In the genomic region with DNA sequence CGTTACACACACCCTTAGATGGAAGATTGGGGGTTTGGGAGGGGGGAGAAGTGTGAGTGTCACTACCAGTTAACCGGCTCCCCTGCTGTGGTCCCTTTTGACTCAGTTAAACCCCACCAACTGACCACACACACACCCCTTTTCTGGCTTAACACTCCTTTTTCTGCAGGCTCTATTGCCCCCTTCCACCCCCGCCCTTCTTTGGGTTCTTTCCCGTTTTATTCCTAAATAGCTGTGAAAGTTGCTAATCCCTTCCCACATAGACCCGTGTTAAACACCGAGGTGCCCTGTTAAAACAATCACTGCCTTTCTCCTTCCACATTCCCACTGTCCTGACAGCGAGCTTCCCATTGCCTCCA, we compare ENCODE assay signal across 8 cellular contexts. TPM values are rescaled to one million over a fixed set of nuclear protein-coding genes. Genes with fewer than 3 reads are reported as not detected.
A peak's percentile ranks its signal among the peaks of the same experiment; 100 is the strongest.
DNase-seq lines count a peak whose midpoint lies in the region; TF ChIP-seq lines count a peak whose summit lies in the region.

No MANE protein-coding gene starts in this region.

- 0 out of 2 replicates have a peak, but pooled peaks cover 10% of the 10 kb centered on the region for H3K4me1 ChIP-seq in GM23248 (ENCODE audit: insufficient read depth)
- H3K4me1 ChIP-seq in hepatocyte (ENCODE audit: insufficient read depth): no peaks in the 10 kb centered on the region
- peaks cover 19% of the 10 kb centered on the region for H3K4me1 ChIP-seq in skeletal muscle satellite cell (ENCODE audit: control insufficient read depth, insufficient read depth, low read length)

- DNase-seq in GM23248 (no peak), hepatocyte (ENCODE audit: low spot score) (no peak), HCEC 1CT (no peak), GM13976 (ENCODE audit: low spot score) (no peak), NCI-H1105 treated with DMSO at 0.1 percent for 48 hours (lab: John Stamatoyannopoulos, UW) (no peak), GF-D8 (lab: John Stamatoyannopoulos, UW) (no peak)
- no peak for DNase-seq in activated CD4-positive, alpha-beta memory T cell treated with anti-CD3 and anti-CD28 coated beads for 36 hours

- H3K79me2 ChIP-seq in GM23248 (ENCODE audit: insufficient read depth) (no peaks in the 10 kb centered on the region), hepatocyte (no peaks in the 10 kb centered on the region)

- CTCF ChIA-PET in activated CD4-positive, alpha-beta memory T cell treated with anti-CD3 and anti-CD28 coated beads for 36 hours (lab: Charles Lee): no interaction called here

- H2AFZ ChIP-seq in GM23248 (peak overlapping the region; percentile 59; the same call in 1 of the 2 replicates), hepatocyte (peak overlapping the region; percentile 48)

- WGBS in GM23248 (ENCODE audit: low coverage in 1 of 2, low lambda C conversion rate in 2 of 2, missing lambda C conversion rate in 2 of 2), 2 experiments: 15 to 16% methylated on average over 7 of the region's 7 CpGs
- WGBS in hepatocyte (ENCODE audit: low lambda C conversion rate, missing lambda C conversion rate): 8% methylated on average over 6 of the region's 7 CpGs

- H3K4me1 Mint-ChIP-seq in activated CD4-positive, alpha-beta memory T cell treated with anti-CD3 and anti-CD28 coated beads for 36 hours (ENCODE audit: low read depth): peaks cover 27% of the 10 kb centered on the region

- POLR2A ChIA-PET in activated CD4-positive, alpha-beta memory T cell treated with anti-CD3 and anti-CD28 coated beads for 36 hours (lab: Charles Lee): no interaction called here

- no peaks in the 10 kb centered on the region for H4K20me1 ChIP-seq in GM23248 (ENCODE audit: insufficient read depth)
- no peaks in the 10 kb centered on the region for H4K20me1 ChIP-seq in hepatocyte (ENCODE audit: insufficient read depth, poor library complexity, severe bottlenecking)

- H3K9me3 ChIP-seq in GM23248 (ENCODE audit: low read depth): no peaks in the 10 kb centered on the region
- H3K9me3 ChIP-seq in hepatocyte (ENCODE audit: low read depth): no peaks in the 10 kb centered on the region
- no peaks in the 10 kb centered on the region for H3K9me3 ChIP-seq in skeletal muscle satellite cell (replicated peaks; ENCODE audit: low read length)

- in situ Hi-C loops in GM23248 (cut with MboI): no loop called here
- in situ Hi-C loops in GM13976 (cut with MboI; ENCODE audit: low sequenced_read_pairs, unreplicated experiment): no loop called here

- H3K9me3 Mint-ChIP-seq in activated CD4-positive, alpha-beta memory T cell treated with anti-CD3 and anti-CD28 coated beads for 36 hours: no peaks in the 10 kb centered on the region

- peaks cover 5% of the 10 kb centered on the region for H3K27me3 Mint-ChIP-seq in activated CD4-positive, alpha-beta memory T cell treated with anti-CD3 and anti-CD28 coated beads for 36 hours

- peak overlapping the region; percentile 82 for H3K4me3 Mint-ChIP-seq in activated CD4-positive, alpha-beta memory T cell treated with anti-CD3 and anti-CD28 coated beads for 36 hours

- peaks cover 3% of the 10 kb centered on the region for H3K36me3 Mint-ChIP-seq in activated CD4-positive, alpha-beta memory T cell treated with anti-CD3 and anti-CD28 coated beads for 36 hours

- TF ChIP-seq CTCF in hepatocyte (IDR thresholded peaks at IDR 0.05; ENCODE audit: poor library complexity) (no peak), GM13976 (IDR thresholded peaks at IDR 0.05; ENCODE audit: borderline replicate concordance, control extremely low read depth, extremely low read depth, insufficient read depth, missing control alignments) (no peak)

- no peak overlapping the region for H3K27ac ChIP-seq in GM23248
- H3K27ac ChIP-seq in hepatocyte: no peak overlapping the region

- H3K9me2 ChIP-seq in GM23248 (ENCODE audit: insufficient read depth) (no peaks in the 10 kb centered on the region), hepatocyte (replicated peaks; ENCODE audit: insufficient read depth) (no peaks in the 10 kb centered on the region)

- H3F3A ChIP-seq in GM23248 (ENCODE audit: insufficient read depth): peaks cover 14% of the 10 kb centered on the region; the same call in 1 of the 2 replicates

- peak overlapping the region; percentile 93 for H3K4me3 ChIP-seq in GM23248
- peak overlapping the region; percentile 78 for H3K4me3 ChIP-seq in hepatocyte
- H3K4me3 ChIP-seq in skeletal muscle satellite cell (ENCODE audit: low read length): peak overlapping the region; percentile 89

- no peaks in the 10 kb centered on the region for H3K36me3 ChIP-seq in GM23248 (ENCODE audit: low read depth)
- no peaks in the 10 kb centered on the region for H3K36me3 ChIP-seq in hepatocyte (replicated peaks; ENCODE audit: insufficient read depth, low read depth)
- H3K36me3 ChIP-seq in skeletal muscle satellite cell (ENCODE audit: insufficient read depth, low read length): no peaks in the 10 kb centered on the region

- H3K9ac ChIP-seq in GM23248 (no peak overlapping the region), skeletal muscle satellite cell (ENCODE audit: low read depth, low read length) (peak overlapping the region; percentile 48)

- peak overlapping the region; percentile 96 for H3K4me2 ChIP-seq in GM23248 (ENCODE audit: unreplicated experiment)
- H3K4me2 ChIP-seq in hepatocyte: peak overlapping the region; percentile 94
- peak overlapping the region; percentile 96 for H3K4me2 ChIP-seq in skeletal muscle satellite cell (ENCODE audit: low read length)

- H3K27ac Mint-ChIP-seq in activated CD4-positive, alpha-beta memory T cell treated with anti-CD3 and anti-CD28 coated beads for 36 hours: peak overlapping the region; percentile 71

- intact Hi-C loops in activated CD4-positive, alpha-beta memory T cell treated with anti-CD3 and anti-CD28 coated beads for 36 hours (cut with micrococcal nuclease): loop anchor here (2.0 kb wide), 1 partner anchor 289 kb away; no protein-coding TSS in a partner anchor

- H3K27me3 ChIP-seq in GM23248 (replicated peaks; ENCODE audit: insufficient read depth) (peaks cover 43% of the 10 kb centered on the region), hepatocyte (peaks cover 58% of the 10 kb centered on the region), skeletal muscle satellite cell (ENCODE audit: control insufficient read depth, insufficient read depth, low read length) (peaks cover 25% of the 10 kb centered on the region)

RNA-seq across cellular contexts. Expression of gene NR3C2, which starts 3.7 kb away (rescaled TPM):
- under 0.01 TPM in 1 of 2 replicates, not detected in the other for total RNA-seq in GM23248 (2014; rRNA removed; shearing (Covaris generic))
- polyA plus RNA-seq in GM23248 (2016; fragmentation: Nextera tagmentation; extraction: Ambion mirVana) (0.04 and 0.15 TPM in 2 replicates), hepatocyte (2.3 and 2.4 TPM in 2 replicates)
- total RNA-seq in activated CD4-positive, alpha-beta memory T cell treated with anti-CD3 and anti-CD28 coated beads for 36 hours: 1 to 10 TPM; 4.2 to 4.3 TPM
- 7.1 and 8.7 TPM in 2 replicates for total RNA-seq in hepatocyte
- total RNA-seq in skeletal muscle satellite cell (2012; rRNA removed): 0.25 and 0.44 TPM in 2 replicates
